Comparison of ENCODE assay signal across 19 cellular contexts in genomic region chr6:22447191-22447590, GRCh38.
DNase-seq lines count a peak whose midpoint lies in the region; ATAC-seq, FAIRE-seq and TF ChIP-seq lines count a peak whose summit lies in the region.
"Had no signal": no experiment of that assay in that cellular context is flagged by ENCODE, and none has a peak within 500 bp of the region (broad histone marks: within the 10 kb centered on the region; RNA-seq: fewer than 3 reads in every experiment).

No MANE protein-coding gene starts in this region.

- peaks cover 2% of the 10 kb centered on the region for H3K9me3 Mint-ChIP-seq in astrocyte (ENCODE audit: unreplicated experiment)
- H3K9me3 Mint-ChIP-seq in CD8-positive, alpha-beta memory T cell, result peaks cover 2 to 6% (median 3%) of the 10 kb centered on the region in 5 donors
- H3K9me3 Mint-ChIP-seq: central memory CD8-positive, alpha-beta T cell; T-helper 2 cell treated with Interferon-gamma antibody and Interleukin-4, amounts not matched to agents 5 μg/mL and 100 μg/mL, for 36 hours had no signal

- TF ChIP-seq CTCF in astrocyte (IDR thresholded peaks at IDR 0.05; ENCODE audit: insufficient read depth, low read depth, low read length) (no peak), right atrium auricular region (IDR thresholded peaks at IDR 0.05) (no peak), gastrocnemius medialis (IDR thresholded peaks at IDR 0.05 in 4 of 5, conservative IDR thresholded peaks at IDR 0.05 in 1 of 5) (no peak)

- H3K27ac ChIP-seq in astrocyte (ENCODE audit: low read depth, low read length) (no peak overlapping the region), right atrium auricular region (peak overlapping the region; percentile 38 to 47), gastrocnemius medialis (peak overlapping the region; percentile 64 to 68 (median 65))
- no peak overlapping the region for H3K27ac ChIP-seq in CD8-positive, alpha-beta memory T cell (ENCODE audit: low read depth, low read length)

- CTCF ChIA-PET in CD8-positive, alpha-beta memory T cell (lab: Charles Lee), result no interaction called here

- no peak overlapping the region for H3K27ac Mint-ChIP-seq in astrocyte (ENCODE audit: unreplicated experiment)
- H3K27ac Mint-ChIP-seq in CD8-positive, alpha-beta memory T cell, result no peak overlapping the region
- H3K27ac Mint-ChIP-seq: activated CD4-positive, alpha-beta T cell treated with anti-CD3 and anti-CD28 coated beads for 36 hours; activated naive CD8-positive, alpha-beta T cell; CD14-positive monocyte; T-helper 2 cell treated with Interferon-gamma antibody and Interleukin-4, amounts not matched to agents 5 μg/mL and 100 μg/mL, for 36 hours had no signal

- TF ChIP-seq POLR2A in gastrocnemius medialis (IDR thresholded peaks at IDR 0.05), result no peak

- no peaks in the 10 kb centered on the region for H3K79me2 ChIP-seq in astrocyte (ENCODE audit: insufficient read depth, low read length)

- in situ Hi-C loops in gastrocnemius medialis (cut with MboI; ENCODE audit: low sequenced_read_pairs in 4 of 4), result no loop called here

- POLR2A ChIA-PET in CD8-positive, alpha-beta memory T cell (lab: Charles Lee), result no interaction called here

- no peaks in the 10 kb centered on the region for H4K20me1 ChIP-seq in astrocyte (ENCODE audit: insufficient read depth, low read length)

- H2AFZ ChIP-seq in astrocyte (ENCODE audit: low read depth, low read length), result peak overlapping the region; percentile 31

- peak; percentile 70 to 72 for ATAC-seq in gastrocnemius medialis
- no peak for ATAC-seq in GM18520 (IDR thresholded peaks at IDR 0.05; ENCODE audit: unreplicated experiment)
- ATAC-seq: activated CD4-positive, alpha-beta T cell treated with anti-CD3 and anti-CD28 coated beads for 36 hours; mucosa of descending colon had no signal

- no peak overlapping the region for H3K4me3 Mint-ChIP-seq in astrocyte (ENCODE audit: unreplicated experiment)
- no peak overlapping the region for H3K4me3 Mint-ChIP-seq in CD8-positive, alpha-beta memory T cell
- H3K4me3 Mint-ChIP-seq: activated CD4-positive, alpha-beta T cell treated with anti-CD3 and anti-CD28 coated beads for 36 hours; activated naive CD8-positive, alpha-beta T cell; CD14-positive monocyte; central memory CD8-positive, alpha-beta T cell; T-helper 2 cell treated with Interferon-gamma antibody and Interleukin-4, amounts not matched to agents 5 μg/mL and 100 μg/mL, for 36 hours had no signal

- FAIRE-seq in astrocyte (lab: Jason Lieb, UNC), result no peak

- H3K27me3 ChIP-seq in astrocyte (ENCODE audit: insufficient read depth, low read length), result no peaks in the 10 kb centered on the region
- H3K27me3 ChIP-seq in right atrium auricular region, result no peaks in the 10 kb centered on the region
- H3K27me3 ChIP-seq in gastrocnemius medialis, result no peaks in the 10 kb centered on the region
- no peaks in the 10 kb centered on the region for H3K27me3 ChIP-seq in CD8-positive, alpha-beta memory T cell (ENCODE audit: insufficient read depth, low read length, poor library complexity, severe bottlenecking)

- intact Hi-C loops in gastrocnemius medialis (cut with DNase I; ENCODE audit: low total_unique reads), result no loop called here

- H3K4me1 ChIP-seq in astrocyte (ENCODE audit: insufficient read depth, low read length) (peaks cover 19% of the 10 kb centered on the region), right atrium auricular region (peaks cover 0 to 27% of the 10 kb centered on the region in 2 donors), gastrocnemius medialis (peaks cover 37 to 42% of the 10 kb centered on the region in 2 donors)
- no peaks in the 10 kb centered on the region for H3K4me1 ChIP-seq in CD8-positive, alpha-beta memory T cell (ENCODE audit: insufficient read depth, low read length)

- H3K27me3 Mint-ChIP-seq in astrocyte (ENCODE audit: low read depth, unreplicated experiment), result no peaks in the 10 kb centered on the region
- H3K27me3 Mint-ChIP-seq in CD8-positive, alpha-beta memory T cell, result no peaks in the 10 kb centered on the region
- H3K27me3 Mint-ChIP-seq: activated CD4-positive, alpha-beta T cell treated with anti-CD3 and anti-CD28 coated beads for 36 hours; activated naive CD8-positive, alpha-beta T cell; central memory CD8-positive, alpha-beta T cell; progenitor cell of endocrine pancreas had no signal

- DNase-seq in NCI-H1092 treated with DMSO at 0.1 percent for 48 hours (lab: John Stamatoyannopoulos, UW) (peak; percentile 14), NCI-H1092 (lab: John Stamatoyannopoulos, UW) (no peak), astrocyte (ENCODE audit: low read depth) (no peak), right atrium auricular region (ENCODE audit: low spot score) (peak; percentile 63), gastrocnemius medialis (peak in 1 of 2 donors; percentile 7), NCI-H1105 (lab: John Stamatoyannopoulos, UW) (no peak)
- no peak for DNase-seq in CD8-positive, alpha-beta memory T cell
- DNase-seq: 8988T; activated CD4-positive, alpha-beta T cell treated with anti-CD3 and anti-CD28 coated beads for 36 hours; activated T-cell treated with anti-CD3 and anti-CD28 coated beads for 4 hours; KG1; mucosa of descending colon; NK-92 treated with Interleukin-12 subunit alpha and Interleukin-12 subunit beta, amount 100 ng/mL, for 24 hours had no signal

- H3K9ac ChIP-seq in astrocyte (ENCODE audit: low read length), result no peak overlapping the region

- H3K9me3 ChIP-seq in astrocyte (ENCODE audit: insufficient read depth, low read depth, low read length) (no peaks in the 10 kb centered on the region), right atrium auricular region (no peaks in the 10 kb centered on the region), gastrocnemius medialis (no peaks in the 10 kb centered on the region)
- H3K9me3 ChIP-seq in CD8-positive, alpha-beta memory T cell (ENCODE audit: low read length), result no peaks in the 10 kb centered on the region
- H3K9me3 ChIP-seq: mucosa of descending colon had no signal

- no peak overlapping the region for H3K4me2 ChIP-seq in astrocyte (ENCODE audit: low read length)

- H3K4me1 Mint-ChIP-seq in astrocyte (ENCODE audit: low read depth, unreplicated experiment), result peaks cover 21% of the 10 kb centered on the region
- H3K4me1 Mint-ChIP-seq in CD8-positive, alpha-beta memory T cell, result no peaks in the 10 kb centered on the region
- H3K4me1 Mint-ChIP-seq: activated CD4-positive, alpha-beta T cell treated with anti-CD3 and anti-CD28 coated beads for 36 hours; CD14-positive monocyte; central memory CD8-positive, alpha-beta T cell had no signal

- H3K36me3 Mint-ChIP-seq in astrocyte (ENCODE audit: low read depth, unreplicated experiment), result no peaks in the 10 kb centered on the region
- H3K36me3 Mint-ChIP-seq in CD8-positive, alpha-beta memory T cell, result no peaks in the 10 kb centered on the region
- H3K36me3 Mint-ChIP-seq: activated naive CD8-positive, alpha-beta T cell; CD14-positive monocyte had no signal

- H3K4me3 ChIP-seq in astrocyte (ENCODE audit: insufficient read depth, low read depth, low read length), result no peak overlapping the region
- no peak overlapping the region for H3K4me3 ChIP-seq in right atrium auricular region
- H3K4me3 ChIP-seq in gastrocnemius medialis, result no peak overlapping the region
- H3K4me3 ChIP-seq in CD8-positive, alpha-beta memory T cell (ENCODE audit: low read length), result no peak overlapping the region
- H3K4me3 ChIP-seq: mucosa of descending colon had no signal

- no peaks in the 10 kb centered on the region for H3K36me3 ChIP-seq in astrocyte (ENCODE audit: insufficient read depth, low read length)
- H3K36me3 ChIP-seq in right atrium auricular region, result no peaks in the 10 kb centered on the region
- H3K36me3 ChIP-seq in gastrocnemius medialis, result no peaks in the 10 kb centered on the region
- H3K36me3 ChIP-seq in CD8-positive, alpha-beta memory T cell (ENCODE audit: insufficient read depth, low read length), result no peaks in the 10 kb centered on the region

Comparison
In these comparisons a context has a peak if more than half of its experiments do, and no peak if none do; other contexts are left out.
1. DNase-seq: peak in NCI-H1092 treated with DMSO at 0.1 percent for 48 hours (single experiment) and right atrium auricular region (single experiment); none in NCI-H1092 (single experiment), astrocyte (single experiment), CD8-positive, alpha-beta memory T cell (0 of 5) and NCI-H1105 (single experiment).
2. H3K27ac ChIP-seq: peak in right atrium auricular region (2 of 2) and gastrocnemius medialis (4 of 4); none in astrocyte (single experiment) and CD8-positive, alpha-beta memory T cell (single experiment).